In genomic region chr1:26530898-26531598, GRCh38 we compare ENCODE assay signal across 9 cellular contexts. TPM values are rescaled to one million over a fixed set of nuclear protein-coding genes. Genes with fewer than 3 reads are reported as not detected.
A peak's percentile ranks its signal among the peaks of the same experiment; 100 is the strongest.
DNase-seq lines count a peak whose midpoint lies in the region; ATAC-seq, FAIRE-seq and TF ChIP-seq lines count a peak whose summit lies in the region.
"Had no signal": no experiment of that assay in that cellular context is flagged by ENCODE, and none has a peak within 500 bp of the region (broad histone marks: within the 10 kb centered on the region; RNA-seq: fewer than 3 reads in every experiment).

No MANE protein-coding gene starts in this region.

- 10 to 53% methylated on average over 9 of the region's 9 CpGs for WGBS in sigmoid colon, 2 donors

- peaks cover 0 to 49% (median 20%) of the 10 kb centered on the region in 4 donors for H3K4me1 Mint-ChIP-seq in CD4-positive, CD25-positive, alpha-beta regulatory T cell

- no peaks in the 10 kb centered on the region for H3K27me3 ChIP-seq in CD4-positive, CD25-positive, alpha-beta regulatory T cell (ENCODE audit: control insufficient read depth, insufficient read depth, low read length)
- H3K27me3 ChIP-seq in sigmoid colon: peaks cover 0 to 9% (median 0%) of the 10 kb centered on the region in 3 donors

- in situ Hi-C loops in GM13977 (cut with MboI; ENCODE audit: low pct_unique_long_range_greater_than_20kb, low sequenced_read_pairs, unreplicated experiment) (no loop called here), astrocyte of the spinal cord (cut with HindIII; ENCODE audit: low sequenced_read_pairs) (no loop called here)

- H3K9me3 ChIP-seq in CD4-positive, CD25-positive, alpha-beta regulatory T cell (ENCODE audit: control insufficient read depth in 2 of 2, low read length in 2 of 2): no peaks in the 10 kb centered on the region
- no peaks in the 10 kb centered on the region for H3K9me3 ChIP-seq in sigmoid colon

- H3K4me3 Mint-ChIP-seq in CD4-positive, CD25-positive, alpha-beta regulatory T cell: peak overlapping the region; percentile 84 to 93 (median 88)

- H3K36me3 Mint-ChIP-seq in CD4-positive, CD25-positive, alpha-beta regulatory T cell: no peaks in the 10 kb centered on the region

- DNase-seq in CD4-positive, CD25-positive, alpha-beta regulatory T cell: no peak
- DNase-seq in GM13977 (ENCODE audit: low spot score): peak; percentile 59
- DNase-seq in NCI-H446 (lab: John Stamatoyannopoulos, UW): peak; percentile 36 to 61
- DNase-seq in astrocyte of the spinal cord (ENCODE audit: low read depth, low spot score): peak; percentile 50
- peak; percentile 69 for DNase-seq in left kidney (ENCODE audit: low read depth, low spot score)
- DNase-seq in urothelium cell line (ENCODE audit: low spot score): peak; percentile 95
- DNase-seq in sigmoid colon: no peak

- no peak for TF ChIP-seq POLR2A in sigmoid colon (IDR thresholded peaks at IDR 0.05)

- H3K36me3 ChIP-seq in CD4-positive, CD25-positive, alpha-beta regulatory T cell (ENCODE audit: control insufficient read depth, insufficient read depth, low read length): no peaks in the 10 kb centered on the region
- H3K36me3 ChIP-seq in sigmoid colon: no peaks in the 10 kb centered on the region

- peaks cover 43% of the 10 kb centered on the region for H3K4me1 ChIP-seq in CD4-positive, CD25-positive, alpha-beta regulatory T cell (ENCODE audit: control insufficient read depth, insufficient read depth, low read length, poor library complexity, severe bottlenecking)
- peaks cover 0 to 6% (median 5%) of the 10 kb centered on the region in 4 donors for H3K4me1 ChIP-seq in sigmoid colon

- FAIRE-seq in urothelium cell line (lab: Jason Lieb, UNC): no peak
- FAIRE-seq: TTC549 had no signal

- no peaks in the 10 kb centered on the region for H3K9me3 Mint-ChIP-seq in CD4-positive, CD25-positive, alpha-beta regulatory T cell

- no peak overlapping the region for H3K27ac ChIP-seq in CD4-positive, CD25-positive, alpha-beta regulatory T cell (ENCODE audit: insufficient read depth, low read length, poor library complexity, severe bottlenecking)
- peak overlapping the region in 1 of 4 donors; percentile 60 for H3K27ac ChIP-seq in sigmoid colon

- H3K27me3 Mint-ChIP-seq in CD4-positive, CD25-positive, alpha-beta regulatory T cell: peaks cover 6% of the 10 kb centered on the region

- TF ChIP-seq CTCF in GM13977 (IDR thresholded peaks at IDR 0.05; ENCODE audit: extremely low read depth, insufficient read depth, missing control alignments) (peak; percentile 27), astrocyte of the spinal cord (IDR thresholded peaks at IDR 0.05; ENCODE audit: low read depth, low read length) (peak; percentile 34), sigmoid colon (IDR thresholded peaks at IDR 0.05) (no peak)

- H3K4me3 ChIP-seq in CD4-positive, CD25-positive, alpha-beta regulatory T cell (ENCODE audit: low read depth, low read length): peak overlapping the region; percentile 61
- H3K4me3 ChIP-seq in astrocyte of the spinal cord (ENCODE audit: low read depth, low read length): no peak overlapping the region
- H3K4me3 ChIP-seq in sigmoid colon: no peak overlapping the region

- no peak for ATAC-seq in CD4-positive, CD25-positive, alpha-beta regulatory T cell (ENCODE audit: low read depth in 2 of 2)
- ATAC-seq in HG02610 (IDR thresholded peaks at IDR 0.05; ENCODE audit: unreplicated experiment): no peak

- no peak for TF ChIP-seq EP300 in sigmoid colon (IDR thresholded peaks at IDR 0.05)

- intact Hi-C loops in sigmoid colon (cut with DNase I): no loop called here

- peak overlapping the region in 2 of 3 donors; percentile 31 to 48 for H3K27ac Mint-ChIP-seq in CD4-positive, CD25-positive, alpha-beta regulatory T cell

RNA-seq across cellular contexts. Expression of gene RPS6KA1, which starts 1.5 kb away (rescaled TPM):
- 97.4 TPM for total RNA-seq in CD4-positive, CD25-positive, alpha-beta regulatory T cell
- 100 to 1,000 TPM; 168 to 218 (median 175) TPM for polyA plus RNA-seq in CD4-positive, CD25-positive, alpha-beta regulatory T cell
- 10 to 100 TPM in 1 of 4 donors, 1 to 10 TPM in 3; 2.5 to 11.5 (median 6.8) TPM for total RNA-seq in sigmoid colon
- 100 to 1,000 TPM in 1 of 3 donors, 10 to 100 TPM in 2; 91.3 to 116 (median 91.5) TPM for polyA plus RNA-seq in sigmoid colon

RNA-seq across cellular contexts. Expression of gene HMGN2, which starts 58.8 kb away (rescaled TPM):
- 323 TPM for total RNA-seq in CD4-positive, CD25-positive, alpha-beta regulatory T cell
- polyA plus RNA-seq in CD4-positive, CD25-positive, alpha-beta regulatory T cell: 1,000 to 10,000 TPM in 1 of 4 donors, 100 to 1,000 TPM in 3; 899 to 1,017 (median 929) TPM
- total RNA-seq in sigmoid colon: 100 to 1,000 TPM; 150 to 403 (median 234) TPM
- 100 to 1,000 TPM; 474 to 749 (median 570) TPM for polyA plus RNA-seq in sigmoid colon

Comparison
In these comparisons a context has a peak if more than half of its experiments do, and no peak if none do; other contexts are left out.
1. DNase-seq: peak in GM13977 (single experiment), NCI-H446 (2 of 2), astrocyte of the spinal cord (single experiment), left kidney (single experiment) and urothelium cell line (single experiment); none in CD4-positive, CD25-positive, alpha-beta regulatory T cell (0 of 3) and sigmoid colon (single experiment).
2. CTCF ChIP-seq: peak in GM13977 (single experiment) and astrocyte of the spinal cord (single experiment); none in sigmoid colon (0 of 4).